ENCODE assay signal across 12 cellular contexts in genomic region chr6:89073014-89073620, GRCh38. TPM values are rescaled to one million over a fixed set of nuclear protein-coding genes. Genes with fewer than 3 reads are reported as not detected.
DNase-seq lines count a peak whose midpoint lies in the region; ATAC-seq and TF ChIP-seq lines count a peak whose summit lies in the region.
"Had no signal": no experiment of that assay in that cellular context is flagged by ENCODE, and none has a peak within 500 bp of the region (broad histone marks: within the 10 kb centered on the region; RNA-seq: fewer than 3 reads in every experiment).

No MANE protein-coding gene starts in this region.

- H3K36me3 ChIP-seq in neural progenitor cell: no peaks in the 10 kb centered on the region
- H3K36me3 ChIP-seq: vagina had no signal

- H3K9ac ChIP-seq in neural progenitor cell: no peak overlapping the region

- no peak overlapping the region for H3K27ac Mint-ChIP-seq in neural progenitor cell
- H3K27ac Mint-ChIP-seq: activated naive CD8-positive, alpha-beta T cell treated with anti-CD3 and anti-CD28 coated beads, Interleukin-2, amount 50 U/mL, for 24 hours; effector memory CD8-positive, alpha-beta T cell had no signal

- H3K4me1 ChIP-seq in neural progenitor cell: peaks cover 13% of the 10 kb centered on the region
- H3K4me1 ChIP-seq: vagina had no signal

- H3K9me3 Mint-ChIP-seq in neural progenitor cell: no peaks in the 10 kb centered on the region
- H3K9me3 Mint-ChIP-seq: activated naive CD8-positive, alpha-beta T cell treated with anti-CD3 and anti-CD28 coated beads, Interleukin-2, amount 50 U/mL, for 24 hours; effector memory CD8-positive, alpha-beta T cell had no signal

- H2AFZ ChIP-seq in neural progenitor cell (replicated peaks): peak overlapping the region; percentile 87

- no peak overlapping the region for H3K4me3 ChIP-seq in neural progenitor cell
- H3K4me3 ChIP-seq: vagina had no signal

- no peaks in the 10 kb centered on the region for H3K27me3 ChIP-seq in neural progenitor cell
- H3K27me3 ChIP-seq: vagina had no signal

- peaks cover 5% of the 10 kb centered on the region for H3K4me1 Mint-ChIP-seq in neural progenitor cell
- H3K4me1 Mint-ChIP-seq: activated naive CD8-positive, alpha-beta T cell treated with anti-CD3 and anti-CD28 coated beads, Interleukin-2, amount 50 U/mL, for 24 hours had no signal

- H3F3A ChIP-seq in neural progenitor cell (ENCODE audit: low read depth): no peaks in the 10 kb centered on the region

- H3K27me3 Mint-ChIP-seq in neural progenitor cell (ENCODE audit: insufficient read depth, low read depth): peaks cover 4% of the 10 kb centered on the region

- ATAC-seq in GM19035 (IDR thresholded peaks at IDR 0.05; ENCODE audit: unreplicated experiment) (no peak), GM19455 (IDR thresholded peaks at IDR 0.05; ENCODE audit: unreplicated experiment) (no peak)
- ATAC-seq: activated naive CD8-positive, alpha-beta T cell treated with anti-CD3 and anti-CD28 coated beads, Interleukin-2, amount 50 U/mL, for 24 hours; effector memory CD8-positive, alpha-beta T cell had no signal

- no peak overlapping the region for H3K4me3 Mint-ChIP-seq in neural progenitor cell
- H3K4me3 Mint-ChIP-seq: activated naive CD8-positive, alpha-beta T cell treated with anti-CD3 and anti-CD28 coated beads, Interleukin-2, amount 50 U/mL, for 24 hours; effector memory CD8-positive, alpha-beta T cell had no signal

- no peaks in the 10 kb centered on the region for H3K36me3 Mint-ChIP-seq in neural progenitor cell

- DNase-seq in CD1c-positive myeloid dendritic cell (ENCODE audit: extremely low spot score) (peak; percentile 76), OCI-M2 (lab: John Stamatoyannopoulos, UW; ENCODE audit: unreplicated experiment) (peak; percentile 33), fibroblast of peridontal ligament (ENCODE audit: extremely low read depth) (peak; percentile 6), neural progenitor cell (ENCODE audit: low spot score) (peak; percentile 15), NCI-H2227 treated with DMSO at 0.1 percent for 48 hours (lab: John Stamatoyannopoulos, UW) (no peak), SW 1271 (lab: John Stamatoyannopoulos, UW) (no peak)
- DNase-seq: activated naive CD8-positive, alpha-beta T cell treated with anti-CD3 and anti-CD28 coated beads, Interleukin-2, amount 50 U/mL, for 24 hours; effector memory CD8-positive, alpha-beta T cell; NK-92 treated with Interleukin-12 subunit alpha and Interleukin-12 subunit beta, amount 100 ng/mL, for 24 hours had no signal

- H3K9me3 ChIP-seq in neural progenitor cell (ENCODE audit: low read depth): no peaks in the 10 kb centered on the region
- H3K9me3 ChIP-seq: vagina had no signal

- H3K4me2 ChIP-seq in neural progenitor cell: peak overlapping the region; percentile 47

- H3K27ac ChIP-seq in neural progenitor cell: no peak overlapping the region
- H3K27ac ChIP-seq: vagina had no signal

- TF ChIP-seq CTCF in neural progenitor cell (IDR thresholded peaks at IDR 0.05): no peak

- H4K20me1 ChIP-seq in neural progenitor cell (ENCODE audit: low read depth): no peaks in the 10 kb centered on the region

- H3K79me2 ChIP-seq in neural progenitor cell (ENCODE audit: low read depth): no peaks in the 10 kb centered on the region

RNA-seq across cellular contexts. Expression of gene PNRC1, which starts 7.4 kb away (rescaled TPM):
- total RNA-seq in neural progenitor cell (ENCODE audit: low replicate concordance): 140 and 236 TPM in 2 replicates

RNA-seq across cellular contexts. Expression of gene SRSF12, which starts 44.8 kb away (rescaled TPM):
- 19.2 and 23.2 TPM in 2 replicates for total RNA-seq in neural progenitor cell (ENCODE audit: low replicate concordance)

Comparison
In these comparisons a context has a peak if more than half of its experiments do, and no peak if none do; other contexts are left out.
1. DNase-seq: peak in CD1c-positive myeloid dendritic cell (single experiment), OCI-M2 (single experiment), fibroblast of peridontal ligament (single experiment) and neural progenitor cell (single experiment); none in NCI-H2227 treated with DMSO at 0.1 percent for 48 hours (single experiment) and SW 1271 (0 of 2).